In the genomic region with DNA sequence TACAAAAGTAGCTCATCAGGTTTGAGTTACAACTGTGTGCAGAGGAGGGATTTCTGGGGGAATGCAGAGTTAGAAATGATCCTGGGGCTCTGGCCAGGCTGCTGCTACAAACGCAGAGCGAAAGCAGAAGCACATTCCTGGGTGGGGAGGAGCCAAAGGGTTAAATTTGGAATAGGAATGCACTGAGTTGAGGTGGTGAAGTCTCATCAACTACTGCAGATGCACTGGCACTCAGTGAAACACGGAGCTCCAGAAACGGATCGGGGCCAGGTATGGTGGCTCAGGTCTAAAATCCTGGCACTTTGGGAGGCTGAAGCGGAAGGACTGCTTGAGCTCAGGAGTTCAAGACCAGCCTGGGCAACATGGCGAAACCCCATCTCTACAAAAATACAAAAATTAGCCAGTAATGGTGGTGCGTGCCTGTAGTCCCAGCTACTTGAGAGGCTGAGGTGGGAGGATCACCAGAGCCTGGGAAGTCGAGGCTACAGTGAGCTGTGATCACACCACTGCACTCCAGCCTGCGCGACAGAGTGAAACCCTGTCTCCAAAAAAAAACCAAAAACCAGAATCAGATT, we compare ENCODE assay signal across 10 cellular contexts. TPM values are rescaled to one million over a fixed set of nuclear protein-coding genes. Genes with fewer than 3 reads are reported as not detected.
A peak's percentile ranks its signal among the peaks of the same experiment; 100 is the strongest.
DNase-seq lines count a peak whose midpoint lies in the region; ATAC-seq and TF ChIP-seq lines count a peak whose summit lies in the region.
"Had no signal": no experiment of that assay in that cellular context is flagged by ENCODE, and none has a peak within 500 bp of the region (broad histone marks: within the 10 kb centered on the region; RNA-seq: fewer than 3 reads in every experiment).

No MANE protein-coding gene starts in this region.

- H3K4me3 ChIP-seq in IMR-90 (ENCODE audit: insufficient read depth, low read depth, low read length) (no peak overlapping the region), lower lobe of right lung (peak overlapping the region; percentile 72), stomach smooth muscle (ENCODE audit: low read length in 2 of 2) (peak overlapping the region in 1 of 2 donors; percentile 55), brain microvascular endothelial cell (ENCODE audit: low read depth, low read length) (no peak overlapping the region), MM.1S (ENCODE audit: low read length) (no peak overlapping the region)

- no peak for TF ChIP-seq RAD21 in IMR-90 (IDR thresholded peaks at IDR 0.05; ENCODE audit: low read length)

- WGBS in IMR-90 (ENCODE audit: extremely low coverage in 2 of 2, insufficient read length in 1 of 2), 2 experiments, result 79% methylated on average over 2 of the region's 11 CpGs; no CpG with 5 or more reads in 1 of the 2 experiments

- no peaks in the 10 kb centered on the region for H3K27me3 ChIP-seq in IMR-90 (ENCODE audit: control insufficient read depth, insufficient read depth, low read length)
- no peaks in the 10 kb centered on the region for H3K27me3 ChIP-seq in lower lobe of right lung (ENCODE audit: low read depth)
- H3K27me3 ChIP-seq in stomach smooth muscle (ENCODE audit: control insufficient read depth in 1 of 2, insufficient read depth in 2 of 2, low read length in 2 of 2), result no peaks in the 10 kb centered on the region
- H3K27me3 ChIP-seq in brain microvascular endothelial cell (replicated peaks), result no peaks in the 10 kb centered on the region
- H3K27me3 ChIP-seq in MM.1S (replicated peaks; ENCODE audit: insufficient read depth, low read length), result no peaks in the 10 kb centered on the region

- H3K14ac ChIP-seq in IMR-90 (replicated peaks; ENCODE audit: low read depth, low read length), result no peak overlapping the region

- H3K4me1 ChIP-seq in IMR-90 (ENCODE audit: control insufficient read depth, insufficient read depth, low read length) (peaks cover 12% of the 10 kb centered on the region), lower lobe of right lung (peaks cover 47% of the 10 kb centered on the region), stomach smooth muscle (ENCODE audit: control insufficient read depth, insufficient read depth, low read length) (peaks cover 35% of the 10 kb centered on the region), MM.1S (ENCODE audit: low read length) (peaks cover 11% of the 10 kb centered on the region)

- TF ChIP-seq CTCF in IMR-90 (conservative IDR thresholded peaks at IDR 0.05; ENCODE audit: low read depth, low read length), result no peak
- TF ChIP-seq CTCF in lower lobe of right lung (IDR thresholded peaks at IDR 0.05), result no peak
- TF ChIP-seq CTCF in brain microvascular endothelial cell (IDR thresholded peaks at IDR 0.05; ENCODE audit: low read depth, low read length, missing control alignments), result no peak
- no peak for TF ChIP-seq CTCF in MM.1S (IDR thresholded peaks at IDR 0.05; ENCODE audit: low read length)

- H2BK120ac ChIP-seq in IMR-90 (ENCODE audit: low read depth, low read length), result no peak overlapping the region

- DNase-seq in IMR-90, result no peak
- peak; percentile 65 for DNase-seq in astrocyte of the hippocampus (ENCODE audit: low read depth, low spot score)
- no peak for DNase-seq in lower lobe of right lung
- DNase-seq in brain microvascular endothelial cell, result no peak
- DNase-seq in MM.1S, result no peak
- no peak for DNase-seq in dedifferentiated amniotic fluid mesenchymal stem cell (ENCODE audit: extremely low spot score)
- DNase-seq: activated CD4-positive, alpha-beta T cell treated with anti-CD3 and anti-CD28 coated beads, Interleukin-2, amount 10 ng/mL, durations not matched to agents 7 days and 5 days; SHP77 had no signal

- H2AFZ ChIP-seq in IMR-90 (replicated peaks; ENCODE audit: low read length, poor library complexity) (no peak overlapping the region), MM.1S (ENCODE audit: low read length) (no peak overlapping the region)

- intact Hi-C loops in IMR-90 (cut with micrococcal nuclease), result loop anchor here (5.0 kb wide), 1 partner anchor 106 kb away; a partner anchor contains a TSS
- intact Hi-C loops in lower lobe of right lung (cut with DNase I), result no loop called here

- no TSS peak for BruUV-seq in IMR-90 (replicated peaks; lab: Mats Ljungman, UMichigan)

- H2BK20ac ChIP-seq in IMR-90 (ENCODE audit: low read depth, low read length), result no peak overlapping the region

- POLR2A ChIA-PET in IMR-90 (lab: Charles Lee; ENCODE audit: unreplicated experiment), result no interaction called here

- H2BK15ac ChIP-seq in IMR-90 (ENCODE audit: low read depth, low read length), result no peak overlapping the region

- H4K8ac ChIP-seq in IMR-90 (ENCODE audit: low read depth in 2 of 2, low read length in 2 of 2), result no peak overlapping the region

- H3K23ac ChIP-seq in IMR-90 (ENCODE audit: low read depth, low read length), result 0 out of 2 replicates have a peak overlapping the region, but pooled peaks have one; percentile 31

- ATAC-seq in IMR-90 (ENCODE audit: low read depth) (no peak), lower lobe of right lung (no peak), GM18873 (IDR thresholded peaks at IDR 0.05; ENCODE audit: low FRiP score, unreplicated experiment) (no peak)

- H3K9me2 ChIP-seq in MM.1S (replicated peaks; ENCODE audit: insufficient read depth, low read length), result no peaks in the 10 kb centered on the region

- H3K56ac ChIP-seq in IMR-90 (ENCODE audit: extremely low read depth, insufficient read depth, low read length), result no peak overlapping the region

- in situ Hi-C loops in IMR-90 (cut with MboI; ENCODE audit: low sequenced_read_pairs), result no loop called here
- in situ Hi-C loops in brain microvascular endothelial cell (cut with HindIII; ENCODE audit: low pct_ligation_motif_present, low sequenced_read_pairs), result no loop called here

- H3K18ac ChIP-seq in IMR-90 (ENCODE audit: low read depth, low read length), result no peak overlapping the region

- H3F3A ChIP-seq in MM.1S (ENCODE audit: insufficient read depth, low read length), result peaks cover 3% of the 10 kb centered on the region; the same call in 1 of the 2 replicates

- H3K27ac ChIP-seq in IMR-90 (ENCODE audit: insufficient read depth, low read length), result no peak overlapping the region
- H3K27ac ChIP-seq in lower lobe of right lung, result peak overlapping the region; percentile 99
- peak overlapping the region; percentile 37 for H3K27ac ChIP-seq in stomach smooth muscle (ENCODE audit: low read length)
- no peak overlapping the region for H3K27ac ChIP-seq in brain microvascular endothelial cell
- no peak overlapping the region for H3K27ac ChIP-seq in MM.1S (ENCODE audit: low read length)

- H2AK9ac ChIP-seq in IMR-90 (replicated peaks; ENCODE audit: low read depth, low read length, poor library complexity), result no peak overlapping the region

- no peak overlapping the region for H4K5ac ChIP-seq in IMR-90 (ENCODE audit: low read depth, low read length)

- H3K36me3 ChIP-seq in IMR-90 (ENCODE audit: control insufficient read depth, insufficient read depth, low read length) (no peaks in the 10 kb centered on the region), lower lobe of right lung (no peaks in the 10 kb centered on the region), stomach smooth muscle (ENCODE audit: control insufficient read depth in 2 of 2, insufficient read depth in 2 of 2, low read length in 2 of 2) (no peaks in the 10 kb centered on the region), brain microvascular endothelial cell (replicated peaks) (no peaks in the 10 kb centered on the region), MM.1S (replicated peaks; ENCODE audit: insufficient read depth, low read length) (no peaks in the 10 kb centered on the region)

- no peak for TF ChIP-seq POLR2A in IMR-90 (IDR thresholded peaks at IDR 0.05; ENCODE audit: low read depth, low read length)

- H3K9ac ChIP-seq in IMR-90 (ENCODE audit: low read depth, low read length) (no peak overlapping the region), stomach smooth muscle (ENCODE audit: low read length in 2 of 2) (peak overlapping the region; percentile 55 to 60), MM.1S (ENCODE audit: low read length) (no peak overlapping the region)

- CTCF ChIA-PET in IMR-90 (lab: Yijun Ruan, JAX), result interaction anchor here (0.6 to 0.9 kb wide), 2 partner anchors 11 to 23 kb away, joined by 3 read pairs; no protein-coding TSS in a partner anchor

- H3K4ac ChIP-seq in IMR-90 (ENCODE audit: low read depth, low read length), result no peak overlapping the region

- no peak overlapping the region for H2AK5ac ChIP-seq in IMR-90 (ENCODE audit: low read depth, low read length)

- no peak overlapping the region for H2BK5ac ChIP-seq in IMR-90 (ENCODE audit: low read depth, low read length, poor library complexity, severe bottlenecking)

- dilution Hi-C loops in IMR-90 (cut with HindIII; ENCODE audit: low sequenced_read_pairs, unreplicated experiment), result no loop called here

- H3K79me1 ChIP-seq in IMR-90 (ENCODE audit: low read depth in 1 of 2, low read length in 2 of 2), result peaks cover 18 to 61% of the 10 kb centered on the region in 2 experiments

- H4K20me1 ChIP-seq in IMR-90 (ENCODE audit: insufficient read depth, low read length) (peaks cover 20% of the 10 kb centered on the region; the same call in 1 of the 2 replicates), MM.1S (ENCODE audit: insufficient read depth, low read length) (no peaks in the 10 kb centered on the region; the same call in 1 of the 2 replicates)

- no peaks in the 10 kb centered on the region; the same call in 1 of the 2 replicates for H3K9me1 ChIP-seq in IMR-90 (ENCODE audit: insufficient read depth, low read length)

- no peak overlapping the region for H4K91ac ChIP-seq in IMR-90 (ENCODE audit: insufficient read depth, low read depth, low read length)

- H3K9me3 ChIP-seq in IMR-90 (ENCODE audit: control insufficient read depth, insufficient read depth, low read length), result no peaks in the 10 kb centered on the region
- no peaks in the 10 kb centered on the region for H3K9me3 ChIP-seq in lower lobe of right lung
- no peaks in the 10 kb centered on the region for H3K9me3 ChIP-seq in stomach smooth muscle (ENCODE audit: control insufficient read depth in 2 of 2, low read length in 2 of 2)
- H3K9me3 ChIP-seq in MM.1S (replicated peaks; ENCODE audit: insufficient read depth, low read length), result no peaks in the 10 kb centered on the region

- H3K79me2 ChIP-seq in MM.1S (ENCODE audit: low read length), result peaks cover 71% of the 10 kb centered on the region

- no peak overlapping the region; the same call in 1 of the 2 replicates for H3K4me2 ChIP-seq in IMR-90 (ENCODE audit: low read depth, low read length)
- H3K4me2 ChIP-seq in MM.1S (ENCODE audit: low read depth, low read length), result no peak overlapping the region

TF ChIP-seq in IMR-90, 13 proteins besides CTCF, POLR2A, EP300 and RAD21 (continues in another document):
- TF ChIP-seq SMC3 (IDR thresholded peaks at IDR 0.05; ENCODE audit: low read depth, low read length) (no peak), RCOR1 (IDR thresholded peaks at IDR 0.05; ENCODE audit: insufficient replicate concordance, low read length) (no peak)

RNA-seq across cellular contexts. Expression of a gene that starts 3.2 kb away (rescaled TPM):
- total RNA-seq in IMR-90 (2012; rRNA removed) (4.5 and 6.7 TPM in 2 replicates), lower lobe of right lung (43.0 TPM)
- 6.9 and 8.4 TPM in 2 replicates for polyA plus RNA-seq in IMR-90 (2012; rRNA removed)
- polyA plus RNA-seq in IMR-90 (2012; cell fraction: cytosol; rRNA removed), result 3.5 and 3.9 TPM in 2 replicates
- 32.6 and 52.6 TPM in 2 replicates for polyA plus RNA-seq in IMR-90 (2012; cell fraction: nucleus; rRNA removed; ENCODE audit: low replicate concordance)

Comparison
In these comparisons a context has a peak if more than half of its experiments do, and no peak if none do; other contexts are left out.
1. H3K27ac ChIP-seq: peak in lower lobe of right lung (single experiment) and stomach smooth muscle (single experiment); none in IMR-90 (single experiment), brain microvascular endothelial cell (single experiment) and MM.1S (single experiment).
2. H3K9ac ChIP-seq: peak in stomach smooth muscle (2 of 2); none in IMR-90 (single experiment) and MM.1S (single experiment).